In genomic region chr7:140159487-140159886, GRCh38 we compare ENCODE assay signal across 1 cellular context.
TF ChIP-seq lines count a peak whose summit lies in the region.

No MANE protein-coding gene starts in this region.

TF ChIP-seq in SK-N-SH treated with all-trans-retinoic acid at 6 μM for 48 hours, 23 proteins besides CTCF, POLR2A, EP300 and RAD21 (continued from another document):
- TF ChIP-seq, protein P1, sequence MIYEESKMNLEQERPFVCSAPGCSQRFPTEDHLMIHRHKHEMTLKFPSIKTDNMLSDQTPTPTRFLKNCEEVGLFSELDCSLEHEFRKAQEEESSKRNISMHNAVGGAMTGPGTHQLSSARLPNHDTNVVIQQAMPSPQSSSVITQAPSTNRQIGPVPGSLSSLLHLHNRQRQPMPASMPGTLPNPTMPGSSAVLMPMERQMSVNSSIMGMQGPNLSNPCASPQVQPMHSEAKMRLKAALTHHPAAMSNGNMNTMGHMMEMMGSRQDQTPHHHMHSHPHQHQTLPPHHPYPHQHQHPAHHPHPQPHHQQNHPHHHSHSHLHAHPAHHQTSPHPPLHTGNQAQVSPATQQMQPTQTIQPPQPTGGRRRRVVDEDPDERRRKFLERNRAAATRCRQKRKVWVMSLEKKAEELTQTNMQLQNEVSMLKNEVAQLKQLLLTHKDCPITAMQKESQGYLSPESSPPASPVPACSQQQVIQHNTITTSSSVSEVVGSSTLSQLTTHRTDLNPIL (CRISPR knock-in tag; IDR thresholded peaks at IDR 0.05; ENCODE audit: low read depth), result no peak
- no peak for TF ChIP-seq ZFP3 (CRISPR knock-in tag; IDR thresholded peaks at IDR 0.05)
